ENCODE assay signal across 14 cellular contexts in the genomic region with DNA sequence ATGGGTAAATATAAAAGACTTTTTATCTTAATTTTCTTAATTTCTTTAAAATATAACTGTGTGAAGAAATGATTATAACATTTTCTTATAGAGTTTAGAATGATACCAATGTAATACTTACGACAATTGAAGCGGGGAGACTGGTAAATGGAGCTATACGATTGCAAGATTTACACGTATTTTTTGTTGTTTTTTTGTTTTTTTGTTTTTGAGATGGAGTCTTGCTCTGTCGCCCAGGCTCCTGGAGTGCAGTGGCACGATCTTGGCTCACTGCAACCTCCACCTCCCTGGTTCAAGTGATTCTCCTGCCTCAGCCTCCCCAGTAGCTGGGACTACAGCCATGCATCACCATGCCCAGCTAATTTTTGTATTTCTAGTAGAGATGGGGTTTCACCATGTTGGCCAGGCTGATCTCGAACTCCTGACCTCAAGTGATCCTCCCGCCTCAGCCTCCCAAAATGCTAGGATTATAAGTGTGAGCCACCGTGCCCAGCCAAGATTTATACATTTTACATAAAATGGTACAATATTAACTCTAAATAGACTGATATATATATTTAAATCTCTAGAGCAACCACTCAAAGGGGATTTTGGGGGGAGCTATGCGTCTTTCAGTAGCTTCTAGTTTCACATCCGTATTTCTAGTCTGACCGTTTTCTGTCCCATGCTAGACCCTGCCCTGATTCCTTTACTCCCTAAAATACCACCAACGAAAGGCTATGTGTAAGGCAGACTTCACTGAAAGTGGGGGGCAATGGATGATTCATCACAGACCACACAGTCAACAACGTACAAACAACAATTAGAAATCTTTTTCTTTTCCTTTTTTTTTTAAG. TPM values are rescaled to one million over a fixed set of nuclear protein-coding genes. Genes with fewer than 3 reads are reported as not detected.
DNase-seq lines count a peak whose midpoint lies in the region; ATAC-seq and TF ChIP-seq lines count a peak whose summit lies in the region.
"Had no signal": no experiment of that assay in that cellular context is flagged by ENCODE, and none has a peak within 500 bp of the region (broad histone marks: within the 10 kb centered on the region; RNA-seq: fewer than 3 reads in every experiment).

No MANE protein-coding gene starts in this region.

- H3K9me3 ChIP-seq in SJSA1 (replicated peaks): no peaks in the 10 kb centered on the region
- H3K9me3 ChIP-seq in transverse colon: no peaks in the 10 kb centered on the region
- H3K9me3 ChIP-seq: gastroesophageal sphincter, stomach had no signal

- H3K4me1 ChIP-seq in SJSA1 (replicated peaks) (peaks cover 30% of the 10 kb centered on the region), transverse colon (no peaks in the 10 kb centered on the region)
- H3K4me1 ChIP-seq: gastroesophageal sphincter had no signal

- H3K27ac ChIP-seq in SJSA1 (peak overlapping the region; percentile 16), transverse colon (no peak overlapping the region)
- H3K27ac ChIP-seq: gastroesophageal sphincter, stomach had no signal

- TF ChIP-seq POLR2A in transverse colon (IDR thresholded peaks at IDR 0.05): no peak

- no peak for TF ChIP-seq CTCF in transverse colon (IDR thresholded peaks at IDR 0.05)

- ATAC-seq in GM18517 (IDR thresholded peaks at IDR 0.05; ENCODE audit: unreplicated experiment) (peak; percentile 82), GM21619 (IDR thresholded peaks at IDR 0.05; ENCODE audit: unreplicated experiment) (peak; percentile 86), HG03342 (IDR thresholded peaks at IDR 0.05; ENCODE audit: unreplicated experiment) (peak; percentile 88), left ventricle myocardium superior (no peak)
- ATAC-seq: gastroesophageal sphincter had no signal

- 84 to 86% methylated on average over 10 to 14 of the region's 14 CpGs for WGBS in transverse colon (ENCODE audit: low coverage in 1 of 2), 2 donors

- intact Hi-C loops in posterior vena cava (cut with DNase I) (loop anchor here in 1 of 2 donors (5.0 kb wide), 1 partner anchor 1464 kb away; no protein-coding TSS in a partner anchor), transverse colon (cut with DNase I; ENCODE audit: low total_unique reads) (no loop called here), left ventricle myocardium superior (cut with micrococcal nuclease) (no loop called here)

- H3K4me3 ChIP-seq in SJSA1 (no peak overlapping the region), transverse colon (no peak overlapping the region)
- H3K4me3 ChIP-seq: gastroesophageal sphincter, stomach had no signal

- TF ChIP-seq EP300 in transverse colon (IDR thresholded peaks at IDR 0.05; ENCODE audit: low read depth): no peak

- no peaks in the 10 kb centered on the region for H3K36me3 ChIP-seq in SJSA1
- H3K36me3 ChIP-seq in transverse colon: no peaks in the 10 kb centered on the region
- H3K36me3 ChIP-seq: gastroesophageal sphincter, stomach had no signal

- in situ Hi-C loops in transverse colon (cut with MboI; ENCODE audit: low pct_ligation_motif_present in 1 of 4, low pct_unique_long_range_greater_than_20kb in 1 of 4, low sequenced_read_pairs in 3 of 4): no loop called here

- DNase-seq in SJSA1 (ENCODE audit: low read depth in 1 of 2, low spot score in 2 of 2): peak in 1 of 2 experiments; percentile 50
- DNase-seq in posterior vena cava (ENCODE audit: low spot score): no peak
- DNase-seq in transverse colon: no peak
- DNase-seq in NCI-H1417 (lab: John Stamatoyannopoulos, UW): no peak
- DNase-seq in left ventricle myocardium superior: no peak
- DNase-seq: activated CD4-positive, alpha-beta T cell treated with anti-CD3 and anti-CD28 coated beads, Interleukin-2, amount 50 U/mL, for 1 hour; activated naive CD8-positive, alpha-beta T cell treated with anti-CD3 and anti-CD28 coated beads, Interleukin-2, amount 10 ng/mL, durations not matched to agents 7 days and 5 days; C1 segment of cervical spinal cord; NCI-H524 treated with DMSO at 0.1 percent for 48 hours; stomach had no signal

- H3K27me3 ChIP-seq in SJSA1 (replicated peaks) (no peaks in the 10 kb centered on the region), transverse colon (no peaks in the 10 kb centered on the region)
- H3K27me3 ChIP-seq: gastroesophageal sphincter, stomach had no signal

RNA-seq across cellular contexts. Expression of a gene that starts 28.2 kb away (rescaled TPM):
- 54.3 and 78.8 TPM in 2 replicates for total RNA-seq in SJSA1 (2014; rRNA removed; shearing (Covaris generic))
- 10 to 100 TPM; 19.9 to 22.8 TPM for total RNA-seq in posterior vena cava
- total RNA-seq in transverse colon: 100 to 1,000 TPM in 1 of 4 donors, 10 to 100 TPM in 3; 10.1 to 101 (median 50.3) TPM
- 18.4 TPM for total RNA-seq in left ventricle myocardium superior
